9 cellular contexts compared by ENCODE assay signal in genomic region chr3:158845748-158846350, GRCh38. TPM values are rescaled to one million over a fixed set of nuclear protein-coding genes. Genes with fewer than 3 reads are reported as not detected.
DNase-seq lines count a peak whose midpoint lies in the region; ATAC-seq and TF ChIP-seq lines count a peak whose summit lies in the region.
"Had no signal": no experiment of that assay in that cellular context is flagged by ENCODE, and none has a peak within 500 bp of the region (broad histone marks: within the 10 kb centered on the region; RNA-seq: fewer than 3 reads in every experiment).

No MANE protein-coding gene starts in this region.

- POLR2A ChIA-PET in CD4-positive, alpha-beta memory T cell (lab: Charles Lee; ENCODE audit: partially characterized antibody), result no interaction called here

- ATAC-seq in GM18508 (IDR thresholded peaks at IDR 0.05; ENCODE audit: insufficient read depth, unreplicated experiment) (peak; percentile 31), HG03280 (IDR thresholded peaks at IDR 0.05; ENCODE audit: unreplicated experiment) (peak; percentile 46), HG02884 (IDR thresholded peaks at IDR 0.05; ENCODE audit: unreplicated experiment) (no peak)
- ATAC-seq in stimulated activated naive CD8-positive, alpha-beta T cell treated with anti-CD3 and anti-CD28 coated beads, Interleukin-15, Interleukin-2, amounts not matched to agents 100 U/mL and 50 U/mL, for 24 hours, result no peak

- peak; percentile 75 for TF ChIP-seq CTCF in hepatocyte (IDR thresholded peaks at IDR 0.05; ENCODE audit: poor library complexity)

- intact Hi-C loops in CD4-positive, alpha-beta memory T cell (cut with micrococcal nuclease), result loop anchor here (2.0 to 5.0 kb wide), 3 partner anchors 961 to 1641 kb away; no protein-coding TSS in a partner anchor
- intact Hi-C loops in activated naive CD4-positive, alpha-beta T cell treated with anti-CD3 and anti-CD28 coated beads for 36 hours (cut with micrococcal nuclease), result loop anchor here (1.0 to 10.0 kb wide), 5 partner anchors 73 to 1639 kb away; no protein-coding TSS in a partner anchor

- peak overlapping the region in 1 of 8 donors; percentile 39 for H3K4me3 Mint-ChIP-seq in CD4-positive, alpha-beta memory T cell
- no peak overlapping the region for H3K4me3 Mint-ChIP-seq in activated naive CD4-positive, alpha-beta T cell treated with anti-CD3 and anti-CD28 coated beads for 36 hours
- H3K4me3 Mint-ChIP-seq: T-helper 1 cell treated with Interleukin-12 subunit alpha and Interleukin-12 subunit beta and Interleukin-4 antibody, amounts not matched to agents 30 μg/mL and 1 μg/mL, for 36 hours had no signal

- H3K9me2 ChIP-seq in hepatocyte (replicated peaks; ENCODE audit: insufficient read depth), result no peaks in the 10 kb centered on the region

- H3K36me3 Mint-ChIP-seq in CD4-positive, alpha-beta memory T cell, result peaks cover 0 to 3% of the 10 kb centered on the region in 2 donors
- no peaks in the 10 kb centered on the region for H3K36me3 Mint-ChIP-seq in activated naive CD4-positive, alpha-beta T cell treated with anti-CD3 and anti-CD28 coated beads for 36 hours (ENCODE audit: low read depth)

- H3K27ac ChIP-seq in CD4-positive, alpha-beta memory T cell (ENCODE audit: low read depth, low read length), result no peak overlapping the region
- no peak overlapping the region for H3K27ac ChIP-seq in hepatocyte

- H3K27ac Mint-ChIP-seq in CD4-positive, alpha-beta memory T cell, result no peak overlapping the region
- H3K27ac Mint-ChIP-seq in activated naive CD4-positive, alpha-beta T cell treated with anti-CD3 and anti-CD28 coated beads for 36 hours, result no peak overlapping the region
- H3K27ac Mint-ChIP-seq: T-helper 1 cell treated with Interleukin-12 subunit alpha and Interleukin-12 subunit beta and Interleukin-4 antibody, amounts not matched to agents 30 μg/mL and 1 μg/mL, for 36 hours had no signal

- H3K9me3 Mint-ChIP-seq in CD4-positive, alpha-beta memory T cell, result no peaks in the 10 kb centered on the region
- no peaks in the 10 kb centered on the region for H3K9me3 Mint-ChIP-seq in activated naive CD4-positive, alpha-beta T cell treated with anti-CD3 and anti-CD28 coated beads for 36 hours
- H3K9me3 Mint-ChIP-seq: T-helper 1 cell treated with Interleukin-12 subunit alpha and Interleukin-12 subunit beta and Interleukin-4 antibody, amounts not matched to agents 30 μg/mL and 1 μg/mL, for 36 hours had no signal

- peak; percentile 45 to 56 (median 46) for DNase-seq in CD4-positive, alpha-beta memory T cell
- peak; percentile 23 for DNase-seq in NCI-H526 treated with DMSO at 0.1 percent for 48 hours (lab: John Stamatoyannopoulos, UW)
- DNase-seq in activated naive CD4-positive, alpha-beta T cell treated with anti-CD3 and anti-CD28 coated beads for 36 hours, result peak; percentile 40
- peak; percentile 62 for DNase-seq in hepatocyte (ENCODE audit: low spot score)
- peak; percentile 24 for DNase-seq in stimulated activated naive CD8-positive, alpha-beta T cell treated with anti-CD3 and anti-CD28 coated beads, Interleukin-15, Interleukin-2, amounts not matched to agents 100 U/mL and 50 U/mL, for 24 hours

- no peak overlapping the region for H3K4me2 ChIP-seq in hepatocyte

- peaks cover 4% of the 10 kb centered on the region for H3K4me1 ChIP-seq in CD4-positive, alpha-beta memory T cell (ENCODE audit: insufficient read depth, low read length)
- no peaks in the 10 kb centered on the region for H3K4me1 ChIP-seq in hepatocyte (ENCODE audit: insufficient read depth)

- H3K36me3 ChIP-seq in CD4-positive, alpha-beta memory T cell (ENCODE audit: insufficient read depth, low read length), result no peaks in the 10 kb centered on the region
- no peaks in the 10 kb centered on the region for H3K36me3 ChIP-seq in hepatocyte (replicated peaks; ENCODE audit: insufficient read depth, low read depth)

- H3K27me3 Mint-ChIP-seq in CD4-positive, alpha-beta memory T cell, result no peaks in the 10 kb centered on the region
- H3K27me3 Mint-ChIP-seq in activated naive CD4-positive, alpha-beta T cell treated with anti-CD3 and anti-CD28 coated beads for 36 hours (ENCODE audit: low read depth), result no peaks in the 10 kb centered on the region

- H3K79me2 ChIP-seq in hepatocyte, result no peaks in the 10 kb centered on the region

- 20% methylated on average over 5 of the region's 5 CpGs for WGBS in hepatocyte (ENCODE audit: low lambda C conversion rate, missing lambda C conversion rate)

- no peak overlapping the region for H3K4me3 ChIP-seq in CD4-positive, alpha-beta memory T cell (ENCODE audit: low read length in 2 of 2)
- no peak overlapping the region for H3K4me3 ChIP-seq in hepatocyte

- H4K20me1 ChIP-seq in hepatocyte (ENCODE audit: insufficient read depth, poor library complexity, severe bottlenecking), result no peaks in the 10 kb centered on the region

- no peak overlapping the region for H2AFZ ChIP-seq in hepatocyte

- no peaks in the 10 kb centered on the region for H3K27me3 ChIP-seq in CD4-positive, alpha-beta memory T cell (ENCODE audit: insufficient read depth, low read length)
- H3K27me3 ChIP-seq in hepatocyte, result no peaks in the 10 kb centered on the region

- CTCF ChIA-PET in CD4-positive, alpha-beta memory T cell (lab: Charles Lee; ENCODE audit: partially characterized antibody), result interaction anchor here (1.0 to 3.8 kb wide), 5 partner anchors 15 to 414 kb away, joined by 3 to 23 read pairs (median 7); no protein-coding TSS in a partner anchor
- CTCF ChIA-PET in activated naive CD4-positive, alpha-beta T cell treated with anti-CD3 and anti-CD28 coated beads for 36 hours (lab: Charles Lee), result interaction anchor here (0.8 to 6.2 kb wide), 9 partner anchors 16 to 1498 kb away, joined by 3 to 92 read pairs (median 3); no protein-coding TSS in a partner anchor

- H3K9me3 ChIP-seq in CD4-positive, alpha-beta memory T cell (ENCODE audit: control insufficient read depth in 1 of 2, low read length in 2 of 2), result no peaks in the 10 kb centered on the region
- no peaks in the 10 kb centered on the region for H3K9me3 ChIP-seq in hepatocyte (ENCODE audit: low read depth)

- peaks cover 0 to 5% (median 3%) of the 10 kb centered on the region in 4 donors for H3K4me1 Mint-ChIP-seq in CD4-positive, alpha-beta memory T cell
- H3K4me1 Mint-ChIP-seq in activated naive CD4-positive, alpha-beta T cell treated with anti-CD3 and anti-CD28 coated beads for 36 hours (ENCODE audit: low read depth), result peaks cover 15% of the 10 kb centered on the region

RNA-seq across cellular contexts. Expression of gene MFSD1, which starts 44.0 kb away (rescaled TPM):
- 10 to 100 TPM; 31.7 to 33.7 TPM for total RNA-seq in CD4-positive, alpha-beta memory T cell
- polyA plus RNA-seq in CD4-positive, alpha-beta memory T cell, result 10 to 100 TPM; 51.5 to 75.0 TPM
- total RNA-seq in activated naive CD4-positive, alpha-beta T cell treated with anti-CD3 and anti-CD28 coated beads for 36 hours, result 1 to 10 TPM; 4.8 to 5.7 TPM
- 74.9 and 76.7 TPM in 2 replicates for total RNA-seq in hepatocyte
- 57.8 and 58.6 TPM in 2 replicates for polyA plus RNA-seq in hepatocyte

Comparison
In these comparisons a context has a peak if more than half of its experiments do, and no peak if none do; other contexts are left out.
1. ATAC-seq: peak in GM18508 (single experiment) and HG03280 (single experiment); none in stimulated activated naive CD8-positive, alpha-beta T cell treated with anti-CD3 and anti-CD28 coated beads, Interleukin-15, Interleukin-2, amounts not matched to agents 100 U/mL and 50 U/mL, for 24 hours (single experiment) and HG02884 (single experiment).
2. RNA of gene MFSD1, which starts 44.0 kb away (total RNA-seq): 74.9 to 76.7 TPM in hepatocyte and 31.7 to 33.7 TPM in CD4-positive, alpha-beta memory T cell; 4.8 to 5.7 TPM in activated naive CD4-positive, alpha-beta T cell treated with anti-CD3 and anti-CD28 coated beads for 36 hours; every median in the first group is over 4 times any median in the second.
3. Peak in every context shown above with its lines, with median percentiles within 50 percentile points of each other: DNase-seq.